Comparison of ENCODE assay signal across 22 cellular contexts in genomic region chr6:118761643-118762042, GRCh38.
"Had no signal": no experiment of that assay in that cellular context is flagged by ENCODE, and none has a peak within 500 bp of the region (broad histone marks: within the 10 kb centered on the region; RNA-seq: fewer than 3 reads in every experiment).

No MANE protein-coding gene starts in this region.

- DNase-seq: activated CD4-positive, alpha-beta T cell treated with anti-CD3 and anti-CD28 coated beads for 1 hour; activated CD8-positive, alpha-beta memory T cell treated with anti-CD3 and anti-CD28 coated beads for 24 hours; activated CD8-positive, alpha-beta memory T cell treated with anti-CD3 and anti-CD28 coated beads, Interleukin-2, amount 50 U/mL, for 48 hours; activated effector memory CD4-positive, alpha-beta T cell treated with Interleukin-2 at 50 U/mL for 16 hours; activated naive CD4-positive, alpha-beta T cell treated with anti-CD3 and anti-CD28 coated beads, Interleukin-2, amount 50 U/mL, for 16 hours; activated T-cell treated with anti-CD3 and anti-CD28 coated beads, Interleukin-2, amount 50 U/mL, for 48 hours; cerebellar nuclear complex; effector memory CD4-positive, alpha-beta T cell; foreskin fibroblast; left cardiac atrium; midbrain; T-helper 1 cell; T-helper 9 cell; transverse colon; WERI-Rb-1 had no signal

- H3K4me3 ChIP-seq: breast epithelium, hepatocyte, lung, right atrium auricular region, suprapubic skin, transverse colon, vagina had no signal

- H3K36me3 ChIP-seq: breast epithelium, right atrium auricular region, suprapubic skin, transverse colon, vagina, WERI-Rb-1 had no signal

- H3K27me3 ChIP-seq: breast epithelium, hepatocyte, right atrium auricular region, suprapubic skin, transverse colon, vagina had no signal

- FAIRE-seq: astrocyte had no signal

- ATAC-seq: left cardiac atrium had no signal
